28 cellular contexts compared by ENCODE assay signal in genomic region chr4:13535118-13535517, GRCh38. TPM values are rescaled to one million over a fixed set of nuclear protein-coding genes. Genes with fewer than 3 reads are reported as not detected.
DNase-seq lines count a peak whose midpoint lies in the region; ATAC-seq and TF ChIP-seq lines count a peak whose summit lies in the region.
"Had no signal": no experiment of that assay in that cellular context is flagged by ENCODE, and none has a peak within 500 bp of the region (broad histone marks: within the 10 kb centered on the region; RNA-seq: fewer than 3 reads in every experiment).

No MANE protein-coding gene starts in this region.

- H3K9me2 ChIP-seq in GM23338 (ENCODE audit: insufficient read depth) = no peaks in the 10 kb centered on the region

- H4K20me1 ChIP-seq in GM23338 (replicated peaks; ENCODE audit: insufficient read depth) = peaks cover 13% of the 10 kb centered on the region

- no peaks in the 10 kb centered on the region for H3K36me3 Mint-ChIP-seq in T-helper 1 cell treated with Interleukin-12 subunit alpha and Interleukin-12 subunit beta and Interleukin-4 antibody, amounts not matched to agents 30 μg/mL and 1 μg/mL, for 36 hours (ENCODE audit: low read depth)
- H3K36me3 Mint-ChIP-seq in GM23338 (ENCODE audit: low read depth) = peaks cover 5% of the 10 kb centered on the region; the same call in 1 of the 3 replicates
- peaks cover 7% of the 10 kb centered on the region for H3K36me3 Mint-ChIP-seq in central memory CD8-positive, alpha-beta T cell (ENCODE audit: insufficient read depth)
- H3K36me3 Mint-ChIP-seq: CD8-positive, alpha-beta memory T cell had no signal

- peak overlapping the region; percentile 76 for H3K4me2 ChIP-seq in GM23338

- DNase-seq in T-helper 1 cell (no peak), GM23338 (ENCODE audit: low spot score) (peak; percentile 38), posterior vena cava (ENCODE audit: low spot score) (peak; percentile 49), NCI-H226 (no peak), NOMO-1 treated with dmso at 0.1 percent for 144 hours (lab: John Stamatoyannopoulos, UW; ENCODE audit: unreplicated experiment) (no peak)
- no peak for DNase-seq in central memory CD8-positive, alpha-beta T cell (ENCODE audit: low spot score in 2 of 2)
- DNase-seq: activated naive CD4-positive, alpha-beta T cell; activated T-cell treated with anti-CD3 and anti-CD28 coated beads, Interleukin-2, amount 50 U/mL, for 48 hours; BE2C; body of pancreas; CD8-positive, alpha-beta memory T cell; dorsolateral prefrontal cortex; H9; hypothalamus; Karpas-422; left ventricle myocardium inferior; NCI-H1694; NCI-H510A treated with DMSO at 0.1 percent for 48 hours; Right ventricle myocardium superior; stimulated activated CD8-positive, alpha-beta memory T cell treated with anti-CD3 and anti-CD28 coated beads, Interleukin-4, amount 100 ng/mL, for 48 hours; stomach had no signal

- peaks cover 4% of the 10 kb centered on the region for H3K4me1 Mint-ChIP-seq in T-helper 1 cell treated with Interleukin-12 subunit alpha and Interleukin-12 subunit beta and Interleukin-4 antibody, amounts not matched to agents 30 μg/mL and 1 μg/mL, for 36 hours (ENCODE audit: low read depth)
- H3K4me1 Mint-ChIP-seq in GM23338 = peaks cover 66% of the 10 kb centered on the region
- peaks cover 9% of the 10 kb centered on the region for H3K4me1 Mint-ChIP-seq in central memory CD8-positive, alpha-beta T cell

- no peak overlapping the region for H2AFZ ChIP-seq in GM23338

- ATAC-seq in GM23338 (no peak), GM21367 (IDR thresholded peaks at IDR 0.05; ENCODE audit: unreplicated experiment) (no peak)
- no peak for ATAC-seq in central memory CD8-positive, alpha-beta T cell (replicated peaks; ENCODE audit: extremely low read depth, poor library complexity, severe bottlenecking)
- ATAC-seq: activated CD4-positive, CD25-positive, alpha-beta regulatory T cell treated with anti-CD3 and anti-CD28 coated beads, Interleukin-2, amount 50 U/mL, for 24 hours; body of pancreas; gastroesophageal sphincter had no signal

- peaks cover 16% of the 10 kb centered on the region for H3K9me3 Mint-ChIP-seq in T-helper 1 cell treated with Interleukin-12 subunit alpha and Interleukin-12 subunit beta and Interleukin-4 antibody, amounts not matched to agents 30 μg/mL and 1 μg/mL, for 36 hours
- H3K9me3 Mint-ChIP-seq in GM23338 = peaks cover 6% of the 10 kb centered on the region; the same call in 2 of the 3 replicates
- peaks cover 6% of the 10 kb centered on the region for H3K9me3 Mint-ChIP-seq in central memory CD8-positive, alpha-beta T cell

- no peak overlapping the region for H3K4me3 Mint-ChIP-seq in T-helper 1 cell treated with Interleukin-12 subunit alpha and Interleukin-12 subunit beta and Interleukin-4 antibody, amounts not matched to agents 30 μg/mL and 1 μg/mL, for 36 hours
- peak overlapping the region; percentile 62; the same call in 2 of the 3 replicates for H3K4me3 Mint-ChIP-seq in GM23338
- H3K4me3 Mint-ChIP-seq in central memory CD8-positive, alpha-beta T cell = no peak overlapping the region

- intact Hi-C loops in posterior vena cava (cut with DNase I) = no loop called here

- peak overlapping the region; percentile 41 for H3K27ac Mint-ChIP-seq in T-helper 1 cell treated with Interleukin-12 subunit alpha and Interleukin-12 subunit beta and Interleukin-4 antibody, amounts not matched to agents 30 μg/mL and 1 μg/mL, for 36 hours
- no peak overlapping the region for H3K27ac Mint-ChIP-seq in GM23338
- H3K27ac Mint-ChIP-seq in central memory CD8-positive, alpha-beta T cell (ENCODE audit: low read depth) = peak overlapping the region; percentile 19
- H3K27ac Mint-ChIP-seq: H9 had no signal

- no peaks in the 10 kb centered on the region for H3K79me2 ChIP-seq in GM23338 (replicated peaks; ENCODE audit: insufficient read depth)

- H3K4me1 ChIP-seq in GM23338 (ENCODE audit: insufficient read depth) = peaks cover 91% of the 10 kb centered on the region
- H3K4me1 ChIP-seq: BE2C had no signal

- H3K4me3 ChIP-seq in GM23338 = peak overlapping the region; percentile 49
- H3K4me3 ChIP-seq: body of pancreas, dorsolateral prefrontal cortex, gastroesophageal sphincter, left ventricle myocardium inferior, skin epidermis, stomach, tibial nerve had no signal

- H3K27me3 Mint-ChIP-seq in T-helper 1 cell treated with Interleukin-12 subunit alpha and Interleukin-12 subunit beta and Interleukin-4 antibody, amounts not matched to agents 30 μg/mL and 1 μg/mL, for 36 hours (ENCODE audit: low read depth) = peaks cover 97% of the 10 kb centered on the region
- peaks cover 95% of the 10 kb centered on the region for H3K27me3 Mint-ChIP-seq in GM23338 (ENCODE audit: insufficient read depth, low read depth, poor library complexity)
- H3K27me3 Mint-ChIP-seq in central memory CD8-positive, alpha-beta T cell = peaks cover 97% of the 10 kb centered on the region

- H3K27ac ChIP-seq in GM23338 (ENCODE audit: low read depth) = no peak overlapping the region
- H3K27ac ChIP-seq: body of pancreas, dorsolateral prefrontal cortex, gastroesophageal sphincter, left ventricle myocardium inferior, skin epidermis, stomach, tibial nerve had no signal

- no peak for TF ChIP-seq CTCF in GM23338 (conservative IDR thresholded peaks at IDR 0.05; ENCODE audit: low read depth in 2 of 2)

- peaks cover 69% of the 10 kb centered on the region for H3F3A ChIP-seq in GM23338 (replicated peaks; ENCODE audit: low read depth)

- H3K36me3 ChIP-seq in GM23338 (ENCODE audit: insufficient read depth) = no peaks in the 10 kb centered on the region
- H3K36me3 ChIP-seq: BE2C, gastroesophageal sphincter, left ventricle myocardium inferior, stomach, tibial nerve had no signal

- H3K27me3 ChIP-seq in GM23338 (ENCODE audit: insufficient read depth) = peaks cover 100% of the 10 kb centered on the region

TF ChIP-seq in GM23338, 12 proteins besides CTCF, POLR2A, EP300 and RAD21 (continues in another document):
- no peak for TF ChIP-seq REST (IDR thresholded peaks at IDR 0.05; ENCODE audit: unreplicated experiment)
- no peak for TF ChIP-seq NANOG (IDR thresholded peaks at IDR 0.05; ENCODE audit: borderline replicate concordance)
- no peak for TF ChIP-seq EZH2 (IDR thresholded peaks at IDR 0.05; ENCODE audit: low read depth, unreplicated experiment)

RNA-seq across cellular contexts. Expression of gene NKX3-2, which starts 9.2 kb away (rescaled TPM):
- 0.14 TPM in 1 of 2 replicates, not detected in the other for total RNA-seq in GM23338 (2014; rRNA removed; shearing (Covaris generic))
- not detected in 2 replicates for polyA plus RNA-seq in GM23338 (2016; fragmentation: Nextera tagmentation; extraction: Ambion mirVana)
- under 1 TPM in 1 of 2 donors, not detected in 1; 0.19 TPM for total RNA-seq in posterior vena cava
- total RNA-seq: CD8-positive, alpha-beta memory T cell; dorsolateral prefrontal cortex; left ventricle myocardium inferior; pulmonary artery endothelial cell; Right ventricle myocardium superior had no signal
- polyA plus RNA-seq: CD8-positive, alpha-beta memory T cell had no signal

RNA-seq across cellular contexts. Expression of gene RAB28, which starts 51.0 kb away (rescaled TPM):
- total RNA-seq in GM23338 (2014; rRNA removed; shearing (Covaris generic)) = 23.9 and 35.9 TPM in 2 replicates
- 13.8 and 15.3 TPM in 2 replicates for polyA plus RNA-seq in GM23338 (2016; fragmentation: Nextera tagmentation; extraction: Ambion mirVana)
- total RNA-seq in posterior vena cava = 10 to 100 TPM; 13.9 TPM

Comparison
In these comparisons a context has a peak if more than half of its experiments do, and no peak if none do; other contexts are left out.
1. DNase-seq: peak in GM23338 (single experiment) and posterior vena cava (single experiment); none in T-helper 1 cell (0 of 5), central memory CD8-positive, alpha-beta T cell (0 of 2), NCI-H226 (single experiment) and NOMO-1 treated with dmso at 0.1 percent for 144 hours (single experiment).